In genomic region chr5:35845508-35845907, GRCh38 we compare ENCODE assay signal across 4 cellular contexts. TPM values are rescaled to one million over a fixed set of nuclear protein-coding genes. Genes with fewer than 3 reads are reported as not detected.
"Had no signal": no experiment of that assay in that cellular context is flagged by ENCODE, and none has a peak within 500 bp of the region (broad histone marks: within the 10 kb centered on the region; RNA-seq: fewer than 3 reads in every experiment).

No MANE protein-coding gene starts in this region.

RNA-seq across cellular contexts. Expression of gene IL7R, which starts 11.2 kb away (rescaled TPM):
- total RNA-seq: GM23338, H1, H9, HepG2 had no signal
- polyA plus RNA-seq: GM23338, H1, HepG2 had no signal
